ENCODE assay signal across 2 cellular contexts in the genomic region with DNA sequence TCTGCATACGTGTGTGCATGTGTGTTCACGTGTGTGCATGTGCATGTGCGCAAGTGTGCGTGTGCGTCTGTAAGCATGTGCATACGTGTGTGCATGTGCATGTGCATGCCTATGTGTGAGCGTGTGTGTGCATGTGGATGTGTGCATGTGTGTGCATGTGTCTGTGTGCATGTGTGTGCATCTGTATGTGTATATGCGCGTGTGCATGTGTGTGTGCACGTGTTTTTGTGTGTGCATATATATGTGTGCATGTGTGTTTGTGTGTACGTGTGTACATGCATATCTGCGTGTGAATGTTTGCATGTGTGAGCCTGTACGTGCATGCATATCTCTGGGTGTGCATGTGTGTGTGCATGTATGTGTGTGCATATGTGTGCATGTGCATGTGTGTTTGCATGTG.
TF ChIP-seq lines count a peak whose summit lies in the region.

No MANE protein-coding gene starts in this region.

TF ChIP-seq in HepG2, 621 proteins besides CTCF, POLR2A, EP300 and RAD21:
- TF ChIP-seq, protein P1, sequence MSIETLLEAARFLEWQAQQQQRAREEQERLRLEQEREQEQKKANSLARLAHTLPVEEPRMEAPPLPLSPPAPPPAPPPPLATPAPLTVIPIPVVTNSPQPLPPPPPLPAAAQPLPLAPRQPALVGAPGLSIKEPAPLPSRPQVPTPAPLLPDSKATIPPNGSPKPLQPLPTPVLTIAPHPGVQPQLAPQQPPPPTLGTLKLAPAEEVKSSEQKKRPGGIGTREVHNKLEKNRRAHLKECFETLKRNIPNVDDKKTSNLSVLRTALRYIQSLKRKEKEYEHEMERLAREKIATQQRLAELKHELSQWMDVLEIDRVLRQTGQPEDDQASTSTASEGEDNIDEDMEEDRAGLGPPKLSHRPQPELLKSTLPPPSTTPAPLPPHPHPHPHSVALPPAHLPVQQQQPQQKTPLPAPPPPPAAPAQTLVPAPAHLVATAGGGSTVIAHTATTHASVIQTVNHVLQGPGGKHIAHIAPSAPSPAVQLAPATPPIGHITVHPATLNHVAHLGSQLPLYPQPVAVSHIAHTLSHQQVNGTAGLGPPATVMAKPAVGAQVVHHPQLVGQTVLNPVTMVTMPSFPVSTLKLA (IDR thresholded peaks at IDR 0.05) = peak; percentile 99
- TF ChIP-seq ZNF672 (CRISPR knock-in tag; IDR thresholded peaks at IDR 0.05) (no peak), FOXJ3 (CRISPR knock-in tag; IDR thresholded peaks at IDR 0.05; ENCODE audit: borderline replicate concordance) (no peak)
TF ChIP-seq in HepG2: peak in this region for 1.

TF ChIP-seq in H1, 55 proteins besides CTCF, POLR2A, EP300 and RAD21:
- TF ChIP-seq KDM5A (IDR thresholded peaks at IDR 0.05; ENCODE audit: low read length) (no peak), BCL11A (IDR thresholded peaks at IDR 0.05; ENCODE audit: low read depth in 2 of 2, low read length in 2 of 2) (no peak)
